In genomic region chr4:79455216-79455615, GRCh38 we compare ENCODE assay signal across 22 cellular contexts. TPM values are rescaled to one million over a fixed set of nuclear protein-coding genes. Genes with fewer than 3 reads are reported as not detected.
"Had no signal": no experiment of that assay in that cellular context is flagged by ENCODE, and none has a peak within 500 bp of the region (broad histone marks: within the 10 kb centered on the region; RNA-seq: fewer than 3 reads in every experiment).

No MANE protein-coding gene starts in this region.

- H3K27me3 ChIP-seq: MG63 had no signal

- DNase-seq: IMR-90, Karpas-422, KG1, MG63, NCI-H1092, NCI-H1105 treated with DMSO at 0.1 percent for 48 hours, NCI-H1417 treated with DMSO at 0.1 percent for 48 hours, NCI-H146, NCI-H1694 treated with DMSO at 0.1 percent for 48 hours, NCI-H1930, NCI-H2081, NCI-H2107, NCI-H2227 treated with DMSO at 0.1 percent for 48 hours, NCI-H510A, NCI-H524 treated with DMSO at 0.1 percent for 48 hours, NCI-H774, RPMI8226, SHP77, SK-N-SH had no signal

- H3K9me3 ChIP-seq: MG63, SK-N-SH had no signal

- H3K36me3 ChIP-seq: MG63 had no signal

- H3K4me3 ChIP-seq: MG63 had no signal

- ATAC-seq: HepG2 had no signal

RNA-seq across cellular contexts. Expression of gene GK2, which starts 47.2 kb away (rescaled TPM):
- total RNA-seq: HepG2, HT1080, IMR-90, SK-MEL-5 had no signal
- polyA plus RNA-seq: HepG2, IMR-90, SK-N-SH had no signal
